ENCODE assay signal across 1 cellular context in the genomic region with DNA sequence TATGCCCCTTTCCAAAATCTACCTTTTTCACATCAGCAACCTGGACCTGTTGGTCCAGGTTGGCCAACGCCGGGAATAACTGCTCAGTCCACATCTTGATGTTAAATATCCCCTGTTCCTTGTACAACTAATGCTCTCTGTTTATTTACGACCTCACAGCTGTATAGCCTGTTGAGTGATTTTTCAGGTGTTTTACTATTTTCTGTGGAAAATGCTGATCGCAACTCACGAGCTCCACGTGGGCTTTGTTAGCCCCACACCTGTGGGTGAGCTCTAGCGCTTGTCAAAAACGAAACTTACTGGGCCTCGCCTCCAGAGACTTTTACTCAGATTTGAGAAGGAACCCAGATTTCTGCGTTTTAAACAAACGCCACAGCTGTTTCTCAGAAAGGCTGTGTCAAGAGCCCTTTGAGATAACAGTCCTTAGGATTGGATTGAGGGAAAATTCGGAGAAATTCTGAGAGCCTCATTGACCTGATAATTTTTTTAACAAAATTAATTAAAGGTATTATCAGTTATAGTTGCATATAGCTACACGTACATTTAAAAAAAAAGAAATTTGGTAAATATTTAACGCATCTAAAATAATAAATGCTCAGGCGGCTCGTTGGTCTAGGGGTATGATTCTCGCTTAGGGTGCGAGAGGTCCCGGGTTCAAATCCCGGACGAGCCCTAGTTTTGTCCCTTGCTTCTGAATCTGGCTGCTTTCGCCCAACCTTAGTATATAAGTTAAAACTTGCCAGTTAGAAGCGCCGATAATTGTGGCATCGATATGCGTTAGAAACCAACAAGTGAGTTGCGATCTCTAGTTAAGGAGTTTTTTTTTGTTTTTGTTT.
TF ChIP-seq lines count a peak whose summit lies in the region.

No MANE protein-coding gene starts in this region.

TF ChIP-seq in HepG2, 621 proteins besides CTCF, POLR2A, EP300 and RAD21 (continued from another document):
- TF ChIP-seq, protein P1, sequence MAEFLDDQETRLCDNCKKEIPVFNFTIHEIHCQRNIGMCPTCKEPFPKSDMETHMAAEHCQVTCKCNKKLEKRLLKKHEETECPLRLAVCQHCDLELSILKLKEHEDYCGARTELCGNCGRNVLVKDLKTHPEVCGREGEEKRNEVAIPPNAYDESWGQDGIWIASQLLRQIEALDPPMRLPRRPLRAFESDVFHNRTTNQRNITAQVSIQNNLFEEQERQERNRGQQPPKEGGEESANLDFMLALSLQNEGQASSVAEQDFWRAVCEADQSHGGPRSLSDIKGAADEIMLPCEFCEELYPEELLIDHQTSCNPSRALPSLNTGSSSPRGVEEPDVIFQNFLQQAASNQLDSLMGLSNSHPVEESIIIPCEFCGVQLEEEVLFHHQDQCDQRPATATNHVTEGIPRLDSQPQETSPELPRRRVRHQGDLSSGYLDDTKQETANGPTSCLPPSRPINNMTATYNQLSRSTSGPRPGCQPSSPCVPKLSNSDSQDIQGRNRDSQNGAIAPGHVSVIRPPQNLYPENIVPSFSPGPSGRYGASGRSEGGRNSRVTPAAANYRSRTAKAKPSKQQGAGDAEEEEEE (CRISPR knock-in tag; IDR thresholded peaks at IDR 0.05; ENCODE audit: borderline replicate concordance): no peak
- TF ChIP-seq ZFP37 (CRISPR knock-in tag; IDR thresholded peaks at IDR 0.05; ENCODE audit: borderline replicate concordance) (no peak), ZNF160 (CRISPR knock-in tag; IDR thresholded peaks at IDR 0.05) (no peak)
